16 cellular contexts compared by ENCODE assay signal in the genomic region with DNA sequence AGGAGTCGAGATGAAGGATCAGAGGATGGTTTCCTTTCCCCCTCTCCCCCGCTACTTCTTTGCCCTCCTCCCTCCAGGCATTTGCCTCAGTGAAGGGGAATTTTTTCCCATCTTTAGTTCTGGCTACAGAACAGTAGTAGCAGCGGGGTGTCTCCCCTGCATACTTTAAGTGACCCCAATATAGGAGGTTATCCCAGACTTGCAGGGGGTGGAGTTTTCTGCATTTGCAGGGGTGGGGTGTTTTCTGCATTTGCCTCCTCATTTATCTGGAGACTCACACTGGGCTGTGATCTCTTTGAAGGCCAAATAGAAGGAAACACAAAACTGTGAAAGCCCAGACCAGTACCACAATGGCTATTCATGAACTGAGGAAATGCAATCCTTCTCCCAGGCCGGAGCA. TPM values are rescaled to one million over a fixed set of nuclear protein-coding genes. Genes with fewer than 3 reads are reported as not detected.
A peak's percentile ranks its signal among the peaks of the same experiment; 100 is the strongest.
DNase-seq lines count a peak whose midpoint lies in the region; TF ChIP-seq lines count a peak whose summit lies in the region.
"Had no signal": no experiment of that assay in that cellular context is flagged by ENCODE, and none has a peak within 500 bp of the region (broad histone marks: within the 10 kb centered on the region; RNA-seq: fewer than 3 reads in every experiment).

No MANE protein-coding gene starts in this region.

- H3K36me3 Mint-ChIP-seq in endothelial cell (ENCODE audit: low read depth, unreplicated experiment) = peaks cover 53% of the 10 kb centered on the region
- H3K36me3 Mint-ChIP-seq: CD14-positive monocyte; CD4-positive, alpha-beta memory T cell had no signal

- no peak overlapping the region for H2BK15ac ChIP-seq in mesendoderm (replicated peaks; ENCODE audit: low read depth)

- no peak for TF ChIP-seq CTCF in endothelial cell (IDR thresholded peaks at IDR 0.05; ENCODE audit: unreplicated experiment)

- no peak overlapping the region for H3K56ac ChIP-seq in mesendoderm (ENCODE audit: low read length)

- no peak overlapping the region for H3K27ac ChIP-seq in mesendoderm (ENCODE audit: low read depth, low read length)
- H3K27ac ChIP-seq: BLaER1 had no signal

- peaks cover 3% of the 10 kb centered on the region for H3K27me3 Mint-ChIP-seq in endothelial cell (ENCODE audit: unreplicated experiment)

- H2BK120ac ChIP-seq in mesendoderm (ENCODE audit: low read depth, low read length) = no peak overlapping the region

- H3K18ac ChIP-seq in mesendoderm (ENCODE audit: low read length) = no peak overlapping the region

- no peak overlapping the region for H3K4ac ChIP-seq in mesendoderm (ENCODE audit: low read depth, low read length)

- peaks cover 73% of the 10 kb centered on the region for H3K4me1 Mint-ChIP-seq in endothelial cell (ENCODE audit: unreplicated experiment)
- H3K4me1 Mint-ChIP-seq: CD14-positive monocyte; CD4-positive, alpha-beta memory T cell had no signal

- H3K9ac ChIP-seq in NT2/D1 (ENCODE audit: insufficient read length, low read depth) (no peak overlapping the region), mesendoderm (ENCODE audit: low read length) (no peak overlapping the region)
- H3K9ac ChIP-seq: BLaER1 had no signal

- no peak overlapping the region for H3K4me3 ChIP-seq in NT2/D1 (ENCODE audit: insufficient read length, low read depth)
- H3K4me3 ChIP-seq in mesendoderm (ENCODE audit: low read length) = no peak overlapping the region
- H3K4me3 ChIP-seq: BLaER1 had no signal

- no peak overlapping the region for H4K8ac ChIP-seq in mesendoderm (ENCODE audit: low read depth, low read length)

- no peak overlapping the region for H3K23ac ChIP-seq in mesendoderm (ENCODE audit: low read length)

- H2AK5ac ChIP-seq in mesendoderm (ENCODE audit: low read length) = no peak overlapping the region

- H3K4me1 ChIP-seq in NT2/D1 (ENCODE audit: insufficient read depth, insufficient read length) (no peaks in the 10 kb centered on the region), mesendoderm (ENCODE audit: control insufficient read depth, low read depth, low read length) (peaks cover 2% of the 10 kb centered on the region)
- H3K4me1 ChIP-seq: BLaER1 had no signal

- H2BK5ac ChIP-seq in mesendoderm (ENCODE audit: low read length) = no peak overlapping the region

- H3K27me3 ChIP-seq in NT2/D1 (ENCODE audit: insufficient read depth, insufficient read length) (peaks cover 3% of the 10 kb centered on the region), mesendoderm (ENCODE audit: insufficient read depth, low read length, poor library complexity) (no peaks in the 10 kb centered on the region)
- H3K27me3 ChIP-seq: BLaER1 had no signal

- no peak overlapping the region for H3K4me2 ChIP-seq in mesendoderm (ENCODE audit: low read length)
- H3K4me2 ChIP-seq: BLaER1 had no signal

- H3K4me3 Mint-ChIP-seq in endothelial cell (ENCODE audit: unreplicated experiment) = peak overlapping the region; percentile 24
- H3K4me3 Mint-ChIP-seq: CD14-positive monocyte; CD4-positive, alpha-beta memory T cell had no signal

- no peak overlapping the region for H3K27ac Mint-ChIP-seq in endothelial cell (ENCODE audit: unreplicated experiment)
- H3K27ac Mint-ChIP-seq: CD14-positive monocyte; CD4-positive, alpha-beta memory T cell had no signal

- H3K79me2 ChIP-seq in mesendoderm (ENCODE audit: control insufficient read depth, insufficient read depth, low read length) = no peaks in the 10 kb centered on the region

- no peak overlapping the region for H4K5ac ChIP-seq in mesendoderm (ENCODE audit: low read length)

- no peaks in the 10 kb centered on the region for H3K9me3 ChIP-seq in NT2/D1 (ENCODE audit: insufficient read depth, low read length)
- H3K9me3 ChIP-seq: BLaER1 had no signal

- H3K9me3 Mint-ChIP-seq in endothelial cell (ENCODE audit: unreplicated experiment) = no peaks in the 10 kb centered on the region
- H3K9me3 Mint-ChIP-seq: CD14-positive monocyte; CD4-positive, alpha-beta memory T cell had no signal

- WGBS in mesendoderm (ENCODE audit: extremely low coverage, insufficient coverage, low lambda C conversion rate) = no CpG with 5 or more reads among the region's 4 CpGs

- peak; percentile 4 for DNase-seq in ELF-1 (ENCODE audit: low read depth, low spot score)
- peak; percentile 58 for DNase-seq in NT2/D1 (ENCODE audit: low read depth, low spot score)
- no peak for DNase-seq in endothelial cell (ENCODE audit: low spot score)
- DNase-seq in mesendoderm = peak; percentile 26
- no peak for DNase-seq in middle frontal gyrus (ENCODE audit: extremely low spot score, low spot score)
- no peak for DNase-seq in stimulated activated CD4-positive, alpha-beta T cell treated with anti-CD3 and anti-CD28 coated beads, Interleukin-12 subunit alpha, Interleukin-12 subunit beta, amount 100 ng/mL, for 4 hours
- DNase-seq in NCI-H1694 (lab: John Stamatoyannopoulos, UW) = no peak
- DNase-seq: 8988T; CD4-positive, alpha-beta memory T cell; DMS153; DMS79; GF-D8; HCEC 1CT had no signal

- H3K79me1 ChIP-seq in mesendoderm (ENCODE audit: low read length) = no peaks in the 10 kb centered on the region

- H3K36me3 ChIP-seq in NT2/D1 (ENCODE audit: insufficient read depth, insufficient read length, low read length) = no peaks in the 10 kb centered on the region
- H3K36me3 ChIP-seq in mesendoderm (ENCODE audit: control insufficient read depth, insufficient read depth, low read length) = no peaks in the 10 kb centered on the region
- H3K36me3 ChIP-seq: BLaER1 had no signal

RNA-seq across cellular contexts. Expression of gene PTPRB, which starts 19.8 kb away (rescaled TPM):
- 162 TPM for total RNA-seq in endothelial cell (ENCODE audit: unreplicated experiment)
- polyA plus RNA-seq in mesendoderm (2013, experiment 1 of 2) = 0.18 TPM
- polyA plus RNA-seq in mesendoderm (2013, experiment 2 of 2) = 0.21 TPM
- total RNA-seq: A673; CD4-positive, alpha-beta memory T cell had no signal
- polyA plus RNA-seq: CD14-positive monocyte; CD4-positive, alpha-beta memory T cell had no signal

Comparison
In these comparisons a context has a peak if more than half of its experiments do, and no peak if none do; other contexts are left out.
1. DNase-seq: peak in ELF-1 (single experiment), NT2/D1 (single experiment) and mesendoderm (single experiment); none in endothelial cell (single experiment), middle frontal gyrus (single experiment), stimulated activated CD4-positive, alpha-beta T cell treated with anti-CD3 and anti-CD28 coated beads, Interleukin-12 subunit alpha, Interleukin-12 subunit beta, amount 100 ng/mL, for 4 hours (single experiment) and NCI-H1694 (single experiment).